In the genomic region with DNA sequence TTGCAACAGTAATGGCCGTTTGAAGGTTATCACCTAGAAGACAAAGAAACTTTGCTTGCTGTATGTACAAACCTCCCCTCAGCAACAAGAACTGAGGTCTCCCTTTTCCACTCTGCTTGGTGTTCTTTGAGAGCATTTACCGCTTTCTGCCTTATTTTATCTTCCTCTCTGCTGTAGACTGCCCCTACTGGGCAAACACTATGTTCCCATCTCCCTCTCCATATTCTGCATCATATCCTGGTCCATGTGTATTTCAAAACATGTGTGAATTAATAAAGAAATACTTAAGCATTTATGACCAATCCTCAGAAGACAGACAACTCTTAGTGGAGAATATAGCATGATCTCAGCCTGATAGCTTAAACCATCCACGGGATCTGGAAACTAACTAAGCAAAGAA, we compare ENCODE assay signal across 19 cellular contexts.
DNase-seq lines count a peak whose midpoint lies in the region; ATAC-seq, FAIRE-seq and TF ChIP-seq lines count a peak whose summit lies in the region.
"Had no signal": no experiment of that assay in that cellular context is flagged by ENCODE, and none has a peak within 500 bp of the region (broad histone marks: within the 10 kb centered on the region; RNA-seq: fewer than 3 reads in every experiment).

No MANE protein-coding gene starts in this region.

- peaks cover 40% of the 10 kb centered on the region for H3K4me1 Mint-ChIP-seq in nephron progenitor cell
- H3K4me1 Mint-ChIP-seq: activated CD4-positive, alpha-beta T cell treated with anti-CD3 and anti-CD28 coated beads, Interleukin-2, amount 10 ng/mL, durations not matched to agents 24 days and 14 days; activated naive CD4-positive, alpha-beta T cell treated with anti-CD3 and anti-CD28 coated beads, Interleukin-2, amount 50 U/mL, for 24 hours had no signal

- no peaks in the 10 kb centered on the region for H3K36me3 Mint-ChIP-seq in nephron progenitor cell (ENCODE audit: low read depth)
- H3K36me3 Mint-ChIP-seq: activated naive CD4-positive, alpha-beta T cell treated with anti-CD3 and anti-CD28 coated beads, Interleukin-2, amount 50 U/mL, for 24 hours had no signal

- no peak overlapping the region for H3K27ac Mint-ChIP-seq in nephron progenitor cell
- H3K27ac Mint-ChIP-seq: activated CD4-positive, alpha-beta T cell treated with anti-CD3 and anti-CD28 coated beads, Interleukin-2, amount 10 ng/mL, durations not matched to agents 24 days and 14 days; activated naive CD4-positive, alpha-beta T cell treated with anti-CD3 and anti-CD28 coated beads, Interleukin-2, amount 50 U/mL, for 24 hours had no signal

- FAIRE-seq in D721Med (lab: Jason Lieb, UNC): no peak
- FAIRE-seq: G401.6 had no signal

- DNase-seq in D721Med (ENCODE audit: insufficient read length, low spot score) (no peak), HuH-7 (ENCODE audit: low spot score) (peak; percentile 8), nephron progenitor cell (no peak), pons (ENCODE audit: low spot score) (no peak), EL (no peak), NCI-H1105 (lab: John Stamatoyannopoulos, UW) (no peak)
- DNase-seq: activated CD4-positive, alpha-beta T cell treated with anti-CD3 and anti-CD28 coated beads, Interleukin-2, amount 10 ng/mL, durations not matched to agents 24 days and 14 days; activated T-cell treated with anti-CD3 and anti-CD28 coated beads for 4 hours; body of pancreas; cortex of kidney; NCI-H1930; posterior cingulate gyrus; stimulated activated CD4-positive, alpha-beta T cell treated with anti-CD3 and anti-CD28 coated beads, Interleukin-4, amount 100 ng/mL, for 4 hours; stimulated activated CD8-positive, alpha-beta memory T cell treated with anti-CD3 and anti-CD28 coated beads, Interleukin-4, amount 100 ng/mL, for 48 hours; substantia nigra had no signal

- peak; percentile 7 for TF ChIP-seq CTCF in D721Med (IDR thresholded peaks at IDR 0.05; ENCODE audit: insufficient read depth, missing control alignments)
- peak; percentile 8 for TF ChIP-seq CTCF in nephron progenitor cell (IDR thresholded peaks at IDR 0.05)

- H3K9me3 Mint-ChIP-seq in nephron progenitor cell: no peaks in the 10 kb centered on the region
- H3K9me3 Mint-ChIP-seq: activated CD4-positive, alpha-beta T cell treated with anti-CD3 and anti-CD28 coated beads, Interleukin-2, amount 10 ng/mL, durations not matched to agents 24 days and 14 days; activated naive CD4-positive, alpha-beta T cell treated with anti-CD3 and anti-CD28 coated beads, Interleukin-2, amount 50 U/mL, for 24 hours had no signal

- ATAC-seq in SK-N-SH treated with all-trans-retinoic acid at 6 μM for 48 hours (peak; percentile 65), GM18868 (IDR thresholded peaks at IDR 0.05; ENCODE audit: unreplicated experiment) (no peak)
- ATAC-seq: body of pancreas had no signal

- no peak overlapping the region for H3K4me3 Mint-ChIP-seq in nephron progenitor cell
- H3K4me3 Mint-ChIP-seq: activated CD4-positive, alpha-beta T cell treated with anti-CD3 and anti-CD28 coated beads, Interleukin-2, amount 10 ng/mL, durations not matched to agents 24 days and 14 days; activated naive CD4-positive, alpha-beta T cell treated with anti-CD3 and anti-CD28 coated beads, Interleukin-2, amount 50 U/mL, for 24 hours had no signal

- peaks cover 10% of the 10 kb centered on the region for H3K27me3 Mint-ChIP-seq in nephron progenitor cell (ENCODE audit: low read depth, poor library complexity)

TF ChIP-seq in SK-N-SH treated with all-trans-retinoic acid at 6 μM for 48 hours, 23 proteins besides CTCF, POLR2A, EP300 and RAD21:
- TF ChIP-seq, protein P1, sequence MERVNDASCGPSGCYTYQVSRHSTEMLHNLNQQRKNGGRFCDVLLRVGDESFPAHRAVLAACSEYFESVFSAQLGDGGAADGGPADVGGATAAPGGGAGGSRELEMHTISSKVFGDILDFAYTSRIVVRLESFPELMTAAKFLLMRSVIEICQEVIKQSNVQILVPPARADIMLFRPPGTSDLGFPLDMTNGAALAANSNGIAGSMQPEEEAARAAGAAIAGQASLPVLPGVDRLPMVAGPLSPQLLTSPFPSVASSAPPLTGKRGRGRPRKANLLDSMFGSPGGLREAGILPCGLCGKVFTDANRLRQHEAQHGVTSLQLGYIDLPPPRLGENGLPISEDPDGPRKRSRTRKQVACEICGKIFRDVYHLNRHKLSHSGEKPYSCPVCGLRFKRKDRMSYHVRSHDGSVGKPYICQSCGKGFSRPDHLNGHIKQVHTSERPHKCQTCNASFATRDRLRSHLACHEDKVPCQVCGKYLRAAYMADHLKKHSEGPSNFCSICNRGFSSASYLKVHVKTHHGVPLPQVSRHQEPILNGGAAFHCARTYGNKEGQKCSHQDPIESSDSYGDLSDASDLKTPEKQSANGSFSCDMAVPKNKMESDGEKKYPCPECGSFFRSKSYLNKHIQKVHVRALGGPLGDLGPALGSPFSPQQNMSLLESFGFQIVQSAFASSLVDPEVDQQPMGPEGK (CRISPR knock-in tag; IDR thresholded peaks at IDR 0.05; ENCODE audit: borderline replicate concordance): no peak
- TF ChIP-seq, protein P2, sequence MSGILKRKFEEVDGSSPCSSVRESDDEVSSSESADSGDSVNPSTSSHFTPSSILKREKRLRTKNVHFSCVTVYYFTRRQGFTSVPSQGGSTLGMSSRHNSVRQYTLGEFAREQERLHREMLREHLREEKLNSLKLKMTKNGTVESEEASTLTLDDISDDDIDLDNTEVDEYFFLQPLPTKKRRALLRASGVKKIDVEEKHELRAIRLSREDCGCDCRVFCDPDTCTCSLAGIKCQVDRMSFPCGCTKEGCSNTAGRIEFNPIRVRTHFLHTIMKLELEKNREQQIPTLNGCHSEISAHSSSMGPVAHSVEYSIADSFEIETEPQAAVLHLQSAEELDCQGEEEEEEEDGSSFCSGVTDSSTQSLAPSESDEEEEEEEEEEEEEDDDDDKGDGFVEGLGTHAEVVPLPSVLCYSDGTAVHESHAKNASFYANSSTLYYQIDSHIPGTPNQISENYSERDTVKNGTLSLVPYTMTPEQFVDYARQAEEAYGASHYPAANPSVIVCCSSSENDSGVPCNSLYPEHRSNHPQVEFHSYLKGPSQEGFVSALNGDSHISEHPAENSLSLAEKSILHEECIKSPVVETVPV (CRISPR knock-in tag; IDR thresholded peaks at IDR 0.05): no peak
- TF ChIP-seq, protein P3, sequence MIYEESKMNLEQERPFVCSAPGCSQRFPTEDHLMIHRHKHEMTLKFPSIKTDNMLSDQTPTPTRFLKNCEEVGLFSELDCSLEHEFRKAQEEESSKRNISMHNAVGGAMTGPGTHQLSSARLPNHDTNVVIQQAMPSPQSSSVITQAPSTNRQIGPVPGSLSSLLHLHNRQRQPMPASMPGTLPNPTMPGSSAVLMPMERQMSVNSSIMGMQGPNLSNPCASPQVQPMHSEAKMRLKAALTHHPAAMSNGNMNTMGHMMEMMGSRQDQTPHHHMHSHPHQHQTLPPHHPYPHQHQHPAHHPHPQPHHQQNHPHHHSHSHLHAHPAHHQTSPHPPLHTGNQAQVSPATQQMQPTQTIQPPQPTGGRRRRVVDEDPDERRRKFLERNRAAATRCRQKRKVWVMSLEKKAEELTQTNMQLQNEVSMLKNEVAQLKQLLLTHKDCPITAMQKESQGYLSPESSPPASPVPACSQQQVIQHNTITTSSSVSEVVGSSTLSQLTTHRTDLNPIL (CRISPR knock-in tag; IDR thresholded peaks at IDR 0.05; ENCODE audit: low read depth): no peak
- TF ChIP-seq ZFP30 (CRISPR knock-in tag; IDR thresholded peaks at IDR 0.05) (no peak), ESRRG (CRISPR knock-in tag; IDR thresholded peaks at IDR 0.05) (no peak), SNAI2 (CRISPR knock-in tag; IDR thresholded peaks at IDR 0.05) (no peak), TOX (CRISPR knock-in tag; IDR thresholded peaks at IDR 0.05; ENCODE audit: borderline replicate concordance) (no peak), GLIS3 (CRISPR knock-in tag; IDR thresholded peaks at IDR 0.05) (no peak), ZNF70 (CRISPR knock-in tag; IDR thresholded peaks at IDR 0.05) (no peak), ARNTL (CRISPR knock-in tag; IDR thresholded peaks at IDR 0.05; ENCODE audit: borderline replicate concordance, low read depth) (no peak)
- TF ChIP-seq, protein P4, sequence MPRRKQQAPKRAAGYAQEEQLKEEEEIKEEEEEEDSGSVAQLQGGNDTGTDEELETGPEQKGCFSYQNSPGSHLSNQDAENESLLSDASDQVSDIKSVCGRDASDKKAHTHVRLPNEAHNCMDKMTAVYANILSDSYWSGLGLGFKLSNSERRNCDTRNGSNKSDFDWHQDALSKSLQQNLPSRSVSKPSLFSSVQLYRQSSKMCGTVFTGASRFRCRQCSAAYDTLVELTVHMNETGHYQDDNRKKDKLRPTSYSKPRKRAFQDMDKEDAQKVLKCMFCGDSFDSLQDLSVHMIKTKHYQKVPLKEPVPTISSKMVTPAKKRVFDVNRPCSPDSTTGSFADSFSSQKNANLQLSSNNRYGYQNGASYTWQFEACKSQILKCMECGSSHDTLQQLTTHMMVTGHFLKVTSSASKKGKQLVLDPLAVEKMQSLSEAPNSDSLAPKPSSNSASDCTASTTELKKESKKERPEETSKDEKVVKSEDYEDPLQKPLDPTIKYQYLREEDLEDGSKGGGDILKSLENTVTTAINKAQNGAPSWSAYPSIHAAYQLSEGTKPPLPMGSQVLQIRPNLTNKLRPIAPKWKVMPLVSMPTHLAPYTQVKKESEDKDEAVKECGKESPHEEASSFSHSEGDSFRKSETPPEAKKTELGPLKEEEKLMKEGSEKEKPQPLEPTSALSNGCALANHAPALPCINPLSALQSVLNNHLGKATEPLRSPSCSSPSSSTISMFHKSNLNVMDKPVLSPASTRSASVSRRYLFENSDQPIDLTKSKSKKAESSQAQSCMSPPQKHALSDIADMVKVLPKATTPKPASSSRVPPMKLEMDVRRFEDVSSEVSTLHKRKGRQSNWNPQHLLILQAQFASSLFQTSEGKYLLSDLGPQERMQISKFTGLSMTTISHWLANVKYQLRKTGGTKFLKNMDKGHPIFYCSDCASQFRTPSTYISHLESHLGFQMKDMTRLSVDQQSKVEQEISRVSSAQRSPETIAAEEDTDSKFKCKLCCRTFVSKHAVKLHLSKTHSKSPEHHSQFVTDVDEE (CRISPR knock-in tag; IDR thresholded peaks at IDR 0.05): no peak
